In genomic region chr12:66269757-66270383, GRCh38 we compare ENCODE assay signal across 8 cellular contexts. TPM values are rescaled to one million over a fixed set of nuclear protein-coding genes. Genes with fewer than 3 reads are reported as not detected.
DNase-seq lines count a peak whose midpoint lies in the region; ATAC-seq, FAIRE-seq and TF ChIP-seq lines count a peak whose summit lies in the region.

No MANE protein-coding gene starts in this region.

- no peaks in the 10 kb centered on the region for H3K4me1 Mint-ChIP-seq in type B pancreatic cell (ENCODE audit: unreplicated experiment)

- no peaks in the 10 kb centered on the region for H3K36me3 Mint-ChIP-seq in type B pancreatic cell

- no peak overlapping the region for H3K4me3 Mint-ChIP-seq in type B pancreatic cell

- no peaks in the 10 kb centered on the region for H3K9me3 Mint-ChIP-seq in type B pancreatic cell

- H3K27ac Mint-ChIP-seq in type B pancreatic cell = no peak overlapping the region

- peak overlapping the region; percentile 78 for H3K27ac ChIP-seq in HL-60 (replicated peaks)

- peak; percentile 78 for FAIRE-seq in A204.1 (lab: Jason Lieb, UNC)

- peaks cover 5% of the 10 kb centered on the region for H3K27me3 Mint-ChIP-seq in type B pancreatic cell

- H3K27me3 ChIP-seq in HL-60 (ENCODE audit: insufficient read depth, poor library complexity, severe bottlenecking) (no peaks in the 10 kb centered on the region), kidney epithelial cell (ENCODE audit: control insufficient read depth, insufficient read depth, low read length) (peaks cover 2% of the 10 kb centered on the region)

- peak; percentile 48 for TF ChIP-seq CTCF in HL-60 (IDR thresholded peaks at IDR 0.05; ENCODE audit: insufficient read depth, low read length)
- peak; percentile 73 for TF ChIP-seq CTCF in kidney epithelial cell (IDR thresholded peaks at IDR 0.05; ENCODE audit: insufficient read depth, low read length, poor library complexity, severe bottlenecking)
- TF ChIP-seq CTCF in type B pancreatic cell (conservative IDR thresholded peaks at IDR 0.05) = peak; percentile 79

- no peak overlapping the region for H3K4me3 ChIP-seq in HL-60 (replicated peaks; ENCODE audit: insufficient read depth, low read length)
- H3K4me3 ChIP-seq in kidney epithelial cell (ENCODE audit: low read depth, low read length) = no peak overlapping the region

- H3K36me3 ChIP-seq in kidney epithelial cell (ENCODE audit: control insufficient read depth, insufficient read depth, low read length) = no peaks in the 10 kb centered on the region

- ATAC-seq in GM18858 (IDR thresholded peaks at IDR 0.05; ENCODE audit: unreplicated experiment) = no peak

- DNase-seq in GM04503 (ENCODE audit: low read depth) = peak; percentile 21
- DNase-seq in HL-60 (ENCODE audit: low read depth in 1 of 2, low spot score in 1 of 2) = peak in 1 of 2 experiments; percentile 69
- peak; percentile 76 for DNase-seq in NOMO-1 treated with DMSO at 0.1 percent for 48 hours (lab: John Stamatoyannopoulos, UW; ENCODE audit: unreplicated experiment)
- DNase-seq in central memory CD4-positive, alpha-beta T cell = peak; percentile 51
- peak; percentile 21 for DNase-seq in kidney epithelial cell (ENCODE audit: low read depth)
- no peak for DNase-seq in type B pancreatic cell (ENCODE audit: extremely low spot score, unreplicated experiment)

RNA-seq across cellular contexts. Expression of gene HELB, which starts 32.4 kb away (rescaled TPM):
- total RNA-seq in kidney epithelial cell (2.5 and 3.5 TPM in 2 replicates), type B pancreatic cell (ENCODE audit: low replicate concordance) (3.8 and 5.5 TPM in 2 replicates)
